8 cellular contexts compared by ENCODE assay signal in the genomic region with DNA sequence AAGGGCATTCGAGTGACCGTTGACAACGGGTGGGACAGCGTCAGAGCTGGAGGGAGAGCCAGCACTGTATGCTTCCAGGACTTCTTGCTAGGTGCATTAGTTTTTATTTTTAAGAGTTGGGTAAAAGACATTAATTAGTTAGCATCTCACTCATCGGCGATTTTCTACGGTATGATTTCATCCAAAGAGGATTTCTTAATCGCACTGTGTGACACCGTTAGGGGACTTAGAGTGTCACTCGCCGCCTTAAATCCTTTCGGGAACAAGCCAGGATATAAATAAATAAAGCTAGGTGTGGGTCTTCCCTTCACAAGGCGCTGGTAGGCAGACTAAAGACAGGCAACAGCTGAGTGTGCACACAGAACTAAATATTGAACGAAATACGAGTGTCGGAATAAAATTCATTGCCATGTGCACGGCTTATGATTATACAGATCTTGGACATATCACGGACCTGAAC. TPM values are rescaled to one million over a fixed set of nuclear protein-coding genes. Genes with fewer than 3 reads are reported as not detected.
A peak's percentile ranks its signal among the peaks of the same experiment; 100 is the strongest.
DNase-seq lines count a peak whose midpoint lies in the region; ATAC-seq and TF ChIP-seq lines count a peak whose summit lies in the region.

No MANE protein-coding gene starts in this region.

- no peaks in the 10 kb centered on the region for H3K9me3 Mint-ChIP-seq in activated CD4-positive, alpha-beta T cell treated with anti-CD3 and anti-CD28 coated beads, Interleukin-2, amount 10 ng/mL, durations not matched to agents 24 days and 14 days
- H3K9me3 Mint-ChIP-seq in brain, result peaks cover 0 to 3% (median 0%) of the 10 kb centered on the region in 5 experiments

- no peak for TF ChIP-seq CTCF in brain (conservative IDR thresholded peaks at IDR 0.05)
- TF ChIP-seq CTCF in lower leg skin (IDR thresholded peaks at IDR 0.05), result no peak
- TF ChIP-seq CTCF in transverse colon (IDR thresholded peaks at IDR 0.05), result no peak

- peaks cover 2% of the 10 kb centered on the region for H3K36me3 Mint-ChIP-seq in activated CD4-positive, alpha-beta T cell treated with anti-CD3 and anti-CD28 coated beads, Interleukin-2, amount 10 ng/mL, durations not matched to agents 24 days and 14 days (ENCODE audit: low read depth)
- peaks cover 1% of the 10 kb centered on the region for H3K36me3 Mint-ChIP-seq in brain

- DNase-seq in activated CD4-positive, alpha-beta T cell treated with anti-CD3 and anti-CD28 coated beads, Interleukin-2, amount 10 ng/mL, durations not matched to agents 24 days and 14 days, result no peak
- no peak for DNase-seq in activated CD4-positive, alpha-beta T cell treated with anti-CD3 and anti-CD28 coated beads, Interleukin-2, amount 50 U/mL, for 48 hours
- DNase-seq in lower leg skin (ENCODE audit: low spot score in 2 of 2) (no peak), transverse colon (no peak), glomerular visceral epithelial cell (ENCODE audit: extremely low spot score) (no peak)
- DNase-seq in activated effector memory CD4-positive, alpha-beta T cell treated with anti-CD3 and anti-CD28 coated beads, Interleukin-2, amount 50 U/mL, for 16 hours, result no peak

- H3K4me1 Mint-ChIP-seq in activated CD4-positive, alpha-beta T cell treated with anti-CD3 and anti-CD28 coated beads, Interleukin-2, amount 10 ng/mL, durations not matched to agents 24 days and 14 days, result no peaks in the 10 kb centered on the region
- H3K4me1 Mint-ChIP-seq in brain, result peaks cover 51% of the 10 kb centered on the region

- no peaks in the 10 kb centered on the region for H3K27me3 ChIP-seq in transverse colon

- no peak for TF ChIP-seq EP300 in transverse colon (IDR thresholded peaks at IDR 0.05; ENCODE audit: low read depth)

- intact Hi-C loops in activated CD4-positive, alpha-beta T cell treated with anti-CD3 and anti-CD28 coated beads, Interleukin-2, amount 10 ng/mL, durations not matched to agents 24 days and 14 days (cut with micrococcal nuclease), result no loop called here
- intact Hi-C loops in lower leg skin (cut with DNase I; ENCODE audit: low total_unique reads) (no loop called here), transverse colon (cut with DNase I; ENCODE audit: low total_unique reads) (no loop called here)

- peak overlapping the region; percentile 87 to 95 (median 92) for H3K27ac ChIP-seq in transverse colon

- in situ Hi-C loops in transverse colon (cut with MboI; ENCODE audit: low pct_ligation_motif_present in 1 of 4, low pct_unique_long_range_greater_than_20kb in 1 of 4, low sequenced_read_pairs in 3 of 4), result no loop called here

- H3K27ac Mint-ChIP-seq in activated CD4-positive, alpha-beta T cell treated with anti-CD3 and anti-CD28 coated beads, Interleukin-2, amount 10 ng/mL, durations not matched to agents 24 days and 14 days, result no peak overlapping the region
- peak overlapping the region; percentile 81 to 99 (median 92) for H3K27ac Mint-ChIP-seq in brain

- peak overlapping the region; percentile 29 for H3K4me3 Mint-ChIP-seq in activated CD4-positive, alpha-beta T cell treated with anti-CD3 and anti-CD28 coated beads, Interleukin-2, amount 10 ng/mL, durations not matched to agents 24 days and 14 days
- H3K4me3 Mint-ChIP-seq in brain, result peak overlapping the region; percentile 91 to 99 (median 95)

- ATAC-seq in GM21367 (IDR thresholded peaks at IDR 0.05; ENCODE audit: unreplicated experiment), result no peak

- TF ChIP-seq POLR2A in lower leg skin (IDR thresholded peaks at IDR 0.05) (no peak), transverse colon (IDR thresholded peaks at IDR 0.05) (no peak)

- 2 to 4% methylated on average over 18 of the region's 18 CpGs for WGBS in lower leg skin, 2 donors
- 1 to 9% methylated on average over 13 to 18 of the region's 18 CpGs for WGBS in transverse colon (ENCODE audit: low coverage in 1 of 2), 2 donors

- H3K4me1 ChIP-seq in transverse colon, result peaks cover 0 to 3% (median 1%) of the 10 kb centered on the region in 4 donors

- H3K4me3 ChIP-seq in lower leg skin (ENCODE audit: low read depth, poor library complexity, severe bottlenecking) (peak overlapping the region; percentile 55), transverse colon (peak overlapping the region; percentile 63 to 74 (median 72))

- H3K36me3 ChIP-seq in transverse colon, result no peaks in the 10 kb centered on the region

- no peaks in the 10 kb centered on the region for H3K9me3 ChIP-seq in transverse colon

- peaks cover 25% of the 10 kb centered on the region for H3K27me3 Mint-ChIP-seq in activated CD4-positive, alpha-beta T cell treated with anti-CD3 and anti-CD28 coated beads, Interleukin-2, amount 10 ng/mL, durations not matched to agents 24 days and 14 days
- H3K27me3 Mint-ChIP-seq in brain, result peaks cover 21% of the 10 kb centered on the region

RNA-seq across cellular contexts. Expression of a gene that starts 0.9 kb away (rescaled TPM):
- 0.30 TPM in 1 of 2 replicates, not detected in the other for total RNA-seq in activated CD4-positive, alpha-beta T cell treated with anti-CD3 and anti-CD28 coated beads, Interleukin-2, amount 10 ng/mL, durations not matched to agents 24 days and 14 days
- 27.6 TPM for polyA plus RNA-seq in brain (ENCODE audit: insufficient read depth, low read depth, low replicate concordance)
- 1 to 10 TPM; 3.0 to 8.9 (median 7.1) TPM for total RNA-seq in lower leg skin
- 10 to 100 TPM in 1 of 4 donors, 1 to 10 TPM in 3; 3.1 to 20.2 (median 6.2) TPM for total RNA-seq in transverse colon
